ENCODE assay signal across 12 cellular contexts in genomic region chr4:64388252-64388651, GRCh38. TPM values are rescaled to one million over a fixed set of nuclear protein-coding genes. Genes with fewer than 3 reads are reported as not detected.
"Had no signal": no experiment of that assay in that cellular context is flagged by ENCODE, and none has a peak within 500 bp of the region (broad histone marks: within the 10 kb centered on the region; RNA-seq: fewer than 3 reads in every experiment).

No MANE protein-coding gene starts in this region.

- DNase-seq: GM23248, GOT3, H7, H9, HCEC 1CT, HFFc6 had no signal

- H3K27ac ChIP-seq: GM23248 had no signal

- H3K4me2 ChIP-seq: GM23338 had no signal

- FAIRE-seq: H1, H54 had no signal

- ATAC-seq: GM23338, HCT116 had no signal

- H3K9ac ChIP-seq: GM23248 had no signal

- H3K36me3 ChIP-seq: HAP-1 had no signal

- H3K4me3 ChIP-seq: GM23248, GM23338, HAP-1 had no signal

- H3K4me1 ChIP-seq: HAP-1 had no signal

- H3K9me3 ChIP-seq: HAP-1 had no signal

- H2AFZ ChIP-seq: GM23248, GM23338 had no signal

RNA-seq across cellular contexts. Expression of gene TECRL, which starts 21.0 kb away (rescaled TPM):
- total RNA-seq: GM23248, GM23338, H1, H4, H7, H9, HFFc6 had no signal
- polyA plus RNA-seq: GM23248, GM23338, H1 had no signal
